20 cellular contexts compared by ENCODE assay signal in genomic region chr5:171313481-171314206, GRCh38. TPM values are rescaled to one million over a fixed set of nuclear protein-coding genes. Genes with fewer than 3 reads are reported as not detected.
DNase-seq lines count a peak whose midpoint lies in the region; ATAC-seq and TF ChIP-seq lines count a peak whose summit lies in the region.
"Had no signal": no experiment of that assay in that cellular context is flagged by ENCODE, and none has a peak within 500 bp of the region (broad histone marks: within the 10 kb centered on the region; RNA-seq: fewer than 3 reads in every experiment).

No MANE protein-coding gene starts in this region.

- H3K9me3 Mint-ChIP-seq in activated CD4-positive, alpha-beta T cell treated with anti-CD3 and anti-CD28 coated beads, Interleukin-2, amount 10 ng/mL, durations not matched to agents 7 days and 5 days = no peaks in the 10 kb centered on the region
- no peaks in the 10 kb centered on the region for H3K9me3 Mint-ChIP-seq in activated T-helper 1 cell treated with anti-CD3 and anti-CD28 coated beads, Interleukin-12 subunit alpha, Interleukin-12 subunit beta, Interleukin-2, Interleukin-4 antibody, amounts not matched to agents 30 ng/mL and 10 ng/mL and 1 ng/mL, durations not matched to agents 14 hours and 24 hours and 36 hours

- peaks cover 96% of the 10 kb centered on the region for H3K27me3 ChIP-seq in osteoblast (ENCODE audit: insufficient read depth, low read length)
- H3K27me3 ChIP-seq: SJCRH30 had no signal

- H3K27ac ChIP-seq in osteoblast (ENCODE audit: low read depth, low read length) = no peak overlapping the region
- H3K27ac ChIP-seq: pancreas, SJCRH30, transverse colon had no signal

- no peaks in the 10 kb centered on the region for H3K36me3 ChIP-seq in osteoblast (ENCODE audit: insufficient read depth, low read length)
- H3K36me3 ChIP-seq: pancreas, SJCRH30, transverse colon had no signal

- peaks cover 3% of the 10 kb centered on the region for H3K36me3 Mint-ChIP-seq in activated CD4-positive, alpha-beta T cell treated with anti-CD3 and anti-CD28 coated beads, Interleukin-2, amount 10 ng/mL, durations not matched to agents 7 days and 5 days (ENCODE audit: low read depth)
- H3K36me3 Mint-ChIP-seq in activated T-helper 1 cell treated with anti-CD3 and anti-CD28 coated beads, Interleukin-12 subunit alpha, Interleukin-12 subunit beta, Interleukin-2, Interleukin-4 antibody, amounts not matched to agents 30 ng/mL and 10 ng/mL and 1 ng/mL, durations not matched to agents 14 hours and 24 hours and 36 hours (ENCODE audit: low read depth) = peaks cover 5% of the 10 kb centered on the region

- no peak for DNase-seq in activated CD4-positive, alpha-beta T cell treated with anti-CD3 and anti-CD28 coated beads, Interleukin-2, amount 10 ng/mL, durations not matched to agents 7 days and 5 days
- no peak for DNase-seq in activated CD4-positive, alpha-beta T cell treated with anti-CD3 and anti-CD28 coated beads for 4 hours
- DNase-seq in activated T-helper 1 cell treated with anti-CD3 and anti-CD28 coated beads, Interleukin-12 subunit alpha, Interleukin-12 subunit beta, Interleukin-2, Interleukin-4 antibody, amounts not matched to agents 30 ng/mL and 10 ng/mL and 1 ng/mL, durations not matched to agents 14 hours and 24 hours and 36 hours (ENCODE audit: low spot score) = no peak
- peak; percentile 31 for DNase-seq in left kidney (ENCODE audit: low read depth, low spot score)
- peak; percentile 8 for DNase-seq in stimulated activated naive CD8-positive, alpha-beta T cell treated with anti-CD3 and anti-CD28 coated beads, Interleukin-15, Interleukin-2, amounts not matched to agents 100 U/mL and 50 U/mL, for 24 hours
- DNase-seq in osteoblast (ENCODE audit: insufficient read length, low spot score, missing footprints) = no peak
- DNase-seq in OCI-M1 (lab: John Stamatoyannopoulos, UW) = no peak
- DNase-seq: activated naive CD4-positive, alpha-beta T cell treated with Interleukin-2 at 50 U/mL for 16 hours; effector CD4-positive, alpha-beta T cell; Kasumi-1; NCI-H524; pancreas; SJCRH30; stimulated activated CD4-positive, alpha-beta T cell treated with anti-CD3 and anti-CD28 coated beads, Interleukin-4, amount 100 ng/mL, for 4 hours; transverse colon had no signal

- H3K4me1 Mint-ChIP-seq in activated CD4-positive, alpha-beta T cell treated with anti-CD3 and anti-CD28 coated beads, Interleukin-2, amount 10 ng/mL, durations not matched to agents 7 days and 5 days = peaks cover 19% of the 10 kb centered on the region
- peaks cover 12% of the 10 kb centered on the region for H3K4me1 Mint-ChIP-seq in activated T-helper 1 cell treated with anti-CD3 and anti-CD28 coated beads, Interleukin-12 subunit alpha, Interleukin-12 subunit beta, Interleukin-2, Interleukin-4 antibody, amounts not matched to agents 30 ng/mL and 10 ng/mL and 1 ng/mL, durations not matched to agents 14 hours and 24 hours and 36 hours (ENCODE audit: low read depth)

- no peaks in the 10 kb centered on the region for H3K4me1 ChIP-seq in osteoblast (ENCODE audit: insufficient read depth, low read length)
- H3K4me1 ChIP-seq: SJCRH30 had no signal

- CTCF ChIA-PET in activated CD4-positive, alpha-beta T cell treated with anti-CD3 and anti-CD28 coated beads, Interleukin-2, amount 10 ng/mL, durations not matched to agents 7 days and 5 days (lab: Charles Lee) = no interaction called here

- no peaks in the 10 kb centered on the region for H4K20me1 ChIP-seq in osteoblast (ENCODE audit: insufficient read depth, low read length)

- ATAC-seq in stimulated activated naive CD8-positive, alpha-beta T cell treated with anti-CD3 and anti-CD28 coated beads, Interleukin-15, Interleukin-2, amounts not matched to agents 100 U/mL and 50 U/mL, for 24 hours = no peak
- no peak for ATAC-seq in HG03280 (IDR thresholded peaks at IDR 0.05; ENCODE audit: unreplicated experiment)
- ATAC-seq: pancreas had no signal

- H3K27me3 Mint-ChIP-seq in activated CD4-positive, alpha-beta T cell treated with anti-CD3 and anti-CD28 coated beads, Interleukin-2, amount 10 ng/mL, durations not matched to agents 7 days and 5 days = peaks cover 73% of the 10 kb centered on the region
- H3K27me3 Mint-ChIP-seq in activated T-helper 1 cell treated with anti-CD3 and anti-CD28 coated beads, Interleukin-12 subunit alpha, Interleukin-12 subunit beta, Interleukin-2, Interleukin-4 antibody, amounts not matched to agents 30 ng/mL and 10 ng/mL and 1 ng/mL, durations not matched to agents 14 hours and 24 hours and 36 hours (ENCODE audit: insufficient read depth) = peaks cover 58% of the 10 kb centered on the region

- no peak overlapping the region for H3K4me2 ChIP-seq in osteoblast (ENCODE audit: insufficient read depth, low read length)

- H3K27ac Mint-ChIP-seq in activated CD4-positive, alpha-beta T cell treated with anti-CD3 and anti-CD28 coated beads, Interleukin-2, amount 10 ng/mL, durations not matched to agents 7 days and 5 days = peak overlapping the region; percentile 36
- H3K27ac Mint-ChIP-seq in activated T-helper 1 cell treated with anti-CD3 and anti-CD28 coated beads, Interleukin-12 subunit alpha, Interleukin-12 subunit beta, Interleukin-2, Interleukin-4 antibody, amounts not matched to agents 30 ng/mL and 10 ng/mL and 1 ng/mL, durations not matched to agents 14 hours and 24 hours and 36 hours = peak overlapping the region; percentile 56

- no peak for TF ChIP-seq CTCF in osteoblast (IDR thresholded peaks at IDR 0.05; ENCODE audit: extremely low read depth, low read depth, low read length)

- intact Hi-C loops in activated T-helper 1 cell treated with anti-CD3 and anti-CD28 coated beads, Interleukin-12 subunit alpha, Interleukin-12 subunit beta, Interleukin-2, Interleukin-4 antibody, amounts not matched to agents 30 ng/mL and 10 ng/mL and 1 ng/mL, durations not matched to agents 14 hours and 24 hours and 36 hours (cut with micrococcal nuclease) = no loop called here

- no peak overlapping the region for H2AFZ ChIP-seq in osteoblast (ENCODE audit: low read length)

- H3K4me3 ChIP-seq in osteoblast (ENCODE audit: insufficient read depth, low read length) = no peak overlapping the region
- H3K4me3 ChIP-seq: lung, pancreas, SJCRH30 had no signal

- peak overlapping the region; percentile 32 for H3K4me3 Mint-ChIP-seq in activated CD4-positive, alpha-beta T cell treated with anti-CD3 and anti-CD28 coated beads, Interleukin-2, amount 10 ng/mL, durations not matched to agents 7 days and 5 days
- H3K4me3 Mint-ChIP-seq in activated T-helper 1 cell treated with anti-CD3 and anti-CD28 coated beads, Interleukin-12 subunit alpha, Interleukin-12 subunit beta, Interleukin-2, Interleukin-4 antibody, amounts not matched to agents 30 ng/mL and 10 ng/mL and 1 ng/mL, durations not matched to agents 14 hours and 24 hours and 36 hours = no peak overlapping the region

- POLR2A ChIA-PET in activated CD4-positive, alpha-beta T cell treated with anti-CD3 and anti-CD28 coated beads, Interleukin-2, amount 10 ng/mL, durations not matched to agents 7 days and 5 days (lab: Charles Lee) = no interaction called here

- H3K9me3 ChIP-seq in osteoblast (ENCODE audit: low read depth, low read length) = no peaks in the 10 kb centered on the region
- H3K9me3 ChIP-seq: pancreas, SJCRH30, transverse colon had no signal

- H3K79me2 ChIP-seq in osteoblast (ENCODE audit: insufficient read depth, low read length) = no peaks in the 10 kb centered on the region

RNA-seq across cellular contexts. Expression of gene TLX3, which starts 4.6 kb away (rescaled TPM):
- not detected for total RNA-seq in activated CD4-positive, alpha-beta T cell treated with anti-CD3 and anti-CD28 coated beads, Interleukin-2, amount 10 ng/mL, durations not matched to agents 7 days and 5 days
- total RNA-seq in activated T-helper 1 cell treated with anti-CD3 and anti-CD28 coated beads, Interleukin-12 subunit alpha, Interleukin-12 subunit beta, Interleukin-2, Interleukin-4 antibody, amounts not matched to agents 30 ng/mL and 10 ng/mL and 1 ng/mL, durations not matched to agents 14 hours and 24 hours and 36 hours = not detected in 2 replicates
- total RNA-seq in osteoblast = not detected in 2 replicates
- total RNA-seq: A673, bronchial epithelial cell, lung, pancreas, skeletal muscle tissue, transverse colon had no signal

Comparison
In these comparisons a context has a peak if more than half of its experiments do, and no peak if none do; other contexts are left out.
1. DNase-seq: peak in left kidney (single experiment) and stimulated activated naive CD8-positive, alpha-beta T cell treated with anti-CD3 and anti-CD28 coated beads, Interleukin-15, Interleukin-2, amounts not matched to agents 100 U/mL and 50 U/mL, for 24 hours (single experiment); none in activated CD4-positive, alpha-beta T cell treated with anti-CD3 and anti-CD28 coated beads, Interleukin-2, amount 10 ng/mL, durations not matched to agents 7 days and 5 days (single experiment), activated CD4-positive, alpha-beta T cell treated with anti-CD3 and anti-CD28 coated beads for 4 hours (0 of 2), activated T-helper 1 cell treated with anti-CD3 and anti-CD28 coated beads, Interleukin-12 subunit alpha, Interleukin-12 subunit beta, Interleukin-2, Interleukin-4 antibody, amounts not matched to agents 30 ng/mL and 10 ng/mL and 1 ng/mL, durations not matched to agents 14 hours and 24 hours and 36 hours (single experiment), osteoblast (single experiment) and OCI-M1 (single experiment).